8 cellular contexts compared by ENCODE assay signal in genomic region chr2:178112202-178113152, GRCh38. TPM values are rescaled to one million over a fixed set of nuclear protein-coding genes. Genes with fewer than 3 reads are reported as not detected.
DNase-seq lines count a peak whose midpoint lies in the region; ATAC-seq and TF ChIP-seq lines count a peak whose summit lies in the region.

TSS of gene RBM45 (plus strand) at chr2:178112437. CDS start at chr2:178112547, 110 bp downstream.

- no peaks in the 10 kb centered on the region for H3K9me3 Mint-ChIP-seq in CD8-positive, alpha-beta T cell
- no peaks in the 10 kb centered on the region for H3K9me3 Mint-ChIP-seq in activated CD4-positive, alpha-beta memory T cell treated with anti-CD3 and anti-CD28 coated beads for 36 hours

- peaks cover 18% of the 10 kb centered on the region for H3K36me3 Mint-ChIP-seq in CD8-positive, alpha-beta T cell
- peaks cover 5% of the 10 kb centered on the region for H3K36me3 Mint-ChIP-seq in activated CD4-positive, alpha-beta memory T cell treated with anti-CD3 and anti-CD28 coated beads for 36 hours

- H3K4me3 ChIP-seq in CD8-positive, alpha-beta T cell (ENCODE audit: low read depth, low read length): peak within 1 kb of the TSS; percentile 73
- H3K4me3 ChIP-seq in lower lobe of right lung: peak within 1 kb of the TSS; percentile 85

- CTCF ChIA-PET in CD8-positive, alpha-beta T cell (lab: Charles Lee): interaction anchor here (0.9 to 2.7 kb wide), 16 partner anchors 8 to 302 kb away, joined by 3 to 21 read pairs (median 4); no protein-coding TSS in a partner anchor
- CTCF ChIA-PET in activated CD4-positive, alpha-beta memory T cell treated with anti-CD3 and anti-CD28 coated beads for 36 hours (lab: Charles Lee): interaction anchor here (0.6 to 3.7 kb wide), 26 partner anchors 11 to 802 kb away, joined by 3 to 36 read pairs (median 6); partner anchors contain the start of genes PJVK and PRKRA

- peak within 1 kb of the TSS; percentile 89 for H3K27ac Mint-ChIP-seq in CD8-positive, alpha-beta T cell
- H3K27ac Mint-ChIP-seq in activated CD4-positive, alpha-beta memory T cell treated with anti-CD3 and anti-CD28 coated beads for 36 hours: peak within 1 kb of the TSS; percentile 74

- peak; percentile 62 to 93 (median 82) for DNase-seq in CD8-positive, alpha-beta T cell
- DNase-seq in NCI-H774 (lab: John Stamatoyannopoulos, UW): peak; percentile 89
- DNase-seq in activated CD4-positive, alpha-beta memory T cell treated with anti-CD3 and anti-CD28 coated beads for 36 hours: peak; percentile 91
- DNase-seq in ecto neural progenitor cell (ENCODE audit: low spot score): peak; percentile 95
- peak; percentile 96 for DNase-seq in lower lobe of right lung
- DNase-seq in stimulated activated CD4-positive, alpha-beta T cell treated with anti-CD3 and anti-CD28 coated beads, TNF-alpha, amount 100 ng/mL, for 24 hours (ENCODE audit: low read depth in 3 of 3): peak; percentile 69 to 86 (median 72)

- H3K36me3 ChIP-seq in CD8-positive, alpha-beta T cell (ENCODE audit: insufficient read depth, low read length): no peaks in the 10 kb centered on the region
- H3K36me3 ChIP-seq in lower lobe of right lung: peaks cover 14% of the 10 kb centered on the region

- ATAC-seq in CD8-positive, alpha-beta T cell: peak; percentile 91
- ATAC-seq in GM19397 (IDR thresholded peaks at IDR 0.05; ENCODE audit: unreplicated experiment) (peak; percentile 91), HG03571 (IDR thresholded peaks at IDR 0.05; ENCODE audit: unreplicated experiment) (peak; percentile 95), lower lobe of right lung (peak; percentile 99)

- H3K27me3 ChIP-seq in CD8-positive, alpha-beta T cell (ENCODE audit: insufficient read depth, low read length): no peaks in the 10 kb centered on the region
- no peaks in the 10 kb centered on the region for H3K27me3 ChIP-seq in lower lobe of right lung (ENCODE audit: low read depth)

- TF ChIP-seq CTCF in CD8-positive, alpha-beta T cell (IDR thresholded peaks at IDR 0.05): peak; percentile 95
- TF ChIP-seq CTCF in lower lobe of right lung (IDR thresholded peaks at IDR 0.05): peak; percentile 99

- H3K4me1 ChIP-seq in CD8-positive, alpha-beta T cell (ENCODE audit: insufficient read depth, low read length): peaks cover 16% of the 10 kb centered on the region
- peaks cover 14% of the 10 kb centered on the region for H3K4me1 ChIP-seq in lower lobe of right lung

- peak within 1 kb of the TSS; percentile 59 for H3K27ac ChIP-seq in CD8-positive, alpha-beta T cell (ENCODE audit: low read depth, low read length)
- peak within 1 kb of the TSS; percentile 78 for H3K27ac ChIP-seq in lower lobe of right lung

- no peaks in the 10 kb centered on the region for H3K27me3 Mint-ChIP-seq in CD8-positive, alpha-beta T cell (ENCODE audit: low read depth)
- no peaks in the 10 kb centered on the region for H3K27me3 Mint-ChIP-seq in activated CD4-positive, alpha-beta memory T cell treated with anti-CD3 and anti-CD28 coated beads for 36 hours

- POLR2A ChIA-PET in CD8-positive, alpha-beta T cell (lab: Charles Lee): interaction anchor here (1.0 to 1.3 kb wide), 2 partner anchors 11 to 338 kb away, joined by 3 to 6 read pairs; partner anchors contain the start of genes PJVK and PRKRA
- POLR2A ChIA-PET in activated CD4-positive, alpha-beta memory T cell treated with anti-CD3 and anti-CD28 coated beads for 36 hours (lab: Charles Lee): interaction anchor here (0.8 to 1.9 kb wide), 3 partner anchors 11 to 302 kb away, joined by 3 to 7 read pairs (median 4); no protein-coding TSS in a partner anchor

- intact Hi-C loops in CD8-positive, alpha-beta T cell (cut with DNase I, micrococcal nuclease): loop anchor here (1.0 to 10.0 kb wide), 13 partner anchors 80 to 1892 kb away; partner anchors contain the start of genes CWC22 (in 1 of the 2), OSBPL6 (in 1 of the 2) and PLEKHA3 (in 1 of the 2)
- intact Hi-C loops in activated CD4-positive, alpha-beta memory T cell treated with anti-CD3 and anti-CD28 coated beads for 36 hours (cut with micrococcal nuclease): loop anchor here (1.0 to 10.0 kb wide), 8 partner anchors 82 to 948 kb away; partner anchors contain the start of gene OSBPL6
- intact Hi-C loops in lower lobe of right lung (cut with DNase I): no loop called here

- peaks cover 44% of the 10 kb centered on the region for H3K4me1 Mint-ChIP-seq in CD8-positive, alpha-beta T cell (ENCODE audit: low read depth)
- peaks cover 36% of the 10 kb centered on the region for H3K4me1 Mint-ChIP-seq in activated CD4-positive, alpha-beta memory T cell treated with anti-CD3 and anti-CD28 coated beads for 36 hours (ENCODE audit: low read depth)

- H3K9me3 ChIP-seq in CD8-positive, alpha-beta T cell (ENCODE audit: low read length): no peaks in the 10 kb centered on the region
- no peaks in the 10 kb centered on the region for H3K9me3 ChIP-seq in lower lobe of right lung

- peak within 1 kb of the TSS; percentile 94 for H3K4me3 Mint-ChIP-seq in CD8-positive, alpha-beta T cell
- H3K4me3 Mint-ChIP-seq in activated CD4-positive, alpha-beta memory T cell treated with anti-CD3 and anti-CD28 coated beads for 36 hours: peak within 1 kb of the TSS; percentile 95

RNA-seq across cellular contexts. Expression of gene RBM45, which starts in this region (rescaled TPM):
- 1 to 10 TPM; 6.4 to 6.8 TPM for total RNA-seq in CD8-positive, alpha-beta T cell
- 10 to 100 TPM; 12.2 to 12.5 TPM for total RNA-seq in activated CD4-positive, alpha-beta memory T cell treated with anti-CD3 and anti-CD28 coated beads for 36 hours
- total RNA-seq in lower lobe of right lung: 11.7 TPM

Comparison
In these comparisons a context has a peak if more than half of its experiments do, and no peak if none do; other contexts are left out.
1. Peak in every context shown above with its lines: DNase-seq, ATAC-seq, H3K4me3 ChIP-seq and H3K27ac ChIP-seq.